Comparison of ENCODE assay signal across 1 cellular context in the genomic region with DNA sequence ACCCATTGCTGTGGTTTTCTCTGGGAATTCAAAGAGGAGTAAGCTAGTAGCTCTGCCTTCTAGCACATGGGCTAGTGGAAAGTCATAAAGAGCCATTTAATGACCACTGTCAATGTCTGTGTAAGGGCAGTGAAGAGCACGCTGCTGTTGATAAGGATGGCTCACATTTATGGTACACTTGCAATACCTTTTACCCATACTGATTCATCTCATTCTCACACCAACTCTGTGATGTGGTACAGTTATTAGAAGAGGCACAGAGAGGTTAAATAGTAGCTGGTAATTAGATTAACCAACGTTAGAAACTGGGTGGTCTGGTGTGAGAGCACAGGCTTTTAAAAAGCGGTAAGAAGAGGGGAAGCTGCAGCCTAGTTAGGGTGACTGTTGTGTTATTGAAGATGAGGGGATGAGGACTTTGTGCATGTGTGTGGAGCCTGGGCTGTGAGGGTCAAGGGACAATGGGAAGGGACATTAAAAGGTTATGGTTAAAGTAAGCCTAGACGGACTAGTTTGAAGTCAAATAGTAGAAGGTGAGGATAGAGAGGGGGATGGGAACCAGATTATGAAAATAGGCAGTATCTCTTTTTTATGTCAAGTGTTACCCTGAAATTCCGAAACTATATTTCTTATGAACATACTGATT.
A peak's percentile ranks its signal among the peaks of the same experiment; 100 is the strongest.
TF ChIP-seq lines count a peak whose summit lies in the region.

No MANE protein-coding gene starts in this region.

TF ChIP-seq in K562, 482 proteins besides CTCF, POLR2A, EP300 and RAD21:
- no peak for TF ChIP-seq ZNF24 (IDR thresholded peaks at IDR 0.05)
- TF ChIP-seq RBM22 (IDR thresholded peaks at IDR 0.05; ENCODE audit: low read depth, low read length, poor library complexity, severe bottlenecking) = no peak
- TF ChIP-seq, protein P1, sequence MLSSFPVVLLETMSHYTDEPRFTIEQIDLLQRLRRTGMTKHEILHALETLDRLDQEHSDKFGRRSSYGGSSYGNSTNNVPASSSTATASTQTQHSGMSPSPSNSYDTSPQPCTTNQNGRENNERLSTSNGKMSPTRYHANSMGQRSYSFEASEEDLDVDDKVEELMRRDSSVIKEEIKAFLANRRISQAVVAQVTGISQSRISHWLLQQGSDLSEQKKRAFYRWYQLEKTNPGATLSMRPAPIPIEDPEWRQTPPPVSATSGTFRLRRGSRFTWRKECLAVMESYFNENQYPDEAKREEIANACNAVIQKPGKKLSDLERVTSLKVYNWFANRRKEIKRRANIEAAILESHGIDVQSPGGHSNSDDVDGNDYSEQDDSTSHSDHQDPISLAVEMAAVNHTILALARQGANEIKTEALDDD (IDR thresholded peaks at IDR 0.05) = peak; percentile 27; the same call in 1 of the 2 replicates
- TF ChIP-seq ZNF384 (IDR thresholded peaks at IDR 0.05; ENCODE audit: low read depth, low read length) = no peak
- TF ChIP-seq, protein P2, sequence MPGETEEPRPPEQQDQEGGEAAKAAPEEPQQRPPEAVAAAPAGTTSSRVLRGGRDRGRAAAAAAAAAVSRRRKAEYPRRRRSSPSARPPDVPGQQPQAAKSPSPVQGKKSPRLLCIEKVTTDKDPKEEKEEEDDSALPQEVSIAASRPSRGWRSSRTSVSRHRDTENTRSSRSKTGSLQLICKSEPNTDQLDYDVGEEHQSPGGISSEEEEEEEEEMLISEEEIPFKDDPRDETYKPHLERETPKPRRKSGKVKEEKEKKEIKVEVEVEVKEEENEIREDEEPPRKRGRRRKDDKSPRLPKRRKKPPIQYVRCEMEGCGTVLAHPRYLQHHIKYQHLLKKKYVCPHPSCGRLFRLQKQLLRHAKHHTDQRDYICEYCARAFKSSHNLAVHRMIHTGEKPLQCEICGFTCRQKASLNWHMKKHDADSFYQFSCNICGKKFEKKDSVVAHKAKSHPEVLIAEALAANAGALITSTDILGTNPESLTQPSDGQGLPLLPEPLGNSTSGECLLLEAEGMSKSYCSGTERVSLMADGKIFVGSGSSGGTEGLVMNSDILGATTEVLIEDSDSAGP (CRISPR knock-in tag; IDR thresholded peaks at IDR 0.05) = no peak
- TF ChIP-seq GABPA (tag; conservative IDR thresholded peaks at IDR 0.05; ENCODE audit: low read depth) = no peak
